ENCODE assay signal across 25 cellular contexts in genomic region chr3:36297195-36297594, GRCh38.
"Had no signal": no experiment of that assay in that cellular context is flagged by ENCODE, and none has a peak within 500 bp of the region (broad histone marks: within the 10 kb centered on the region; RNA-seq: fewer than 3 reads in every experiment).

No MANE protein-coding gene starts in this region.

- H3K36me3 ChIP-seq: esophagus squamous epithelium, gastroesophageal sphincter, neural progenitor cell, right atrium auricular region, thyroid gland had no signal

- H3K9me3 Mint-ChIP-seq: activated T-helper 1 cell treated with anti-CD3 and anti-CD28 coated beads, Interleukin-12 subunit alpha, Interleukin-12 subunit beta, Interleukin-2, Interleukin-4 antibody, amounts not matched to agents 30 ng/mL and 10 ng/mL and 1 ng/mL, durations not matched to agents 14 hours and 24 hours and 36 hours; neural progenitor cell had no signal

- H3K4me2 ChIP-seq: neural progenitor cell had no signal

- H3K4me1 Mint-ChIP-seq: activated naive CD8-positive, alpha-beta T cell treated with anti-CD3 and anti-CD28 coated beads, Interleukin-2, amount 50 U/mL, for 24 hours; naive thymus-derived CD8-positive, alpha-beta T cell; neural progenitor cell had no signal

- H3K27ac Mint-ChIP-seq: activated CD8-positive, alpha-beta T cell treated with anti-CD3 and anti-CD28 coated beads, Interleukin-2, amount 10 ng/mL, durations not matched to agents 7 days and 5 days; activated naive CD8-positive, alpha-beta T cell treated with anti-CD3 and anti-CD28 coated beads, Interleukin-2, amount 50 U/mL, for 24 hours; activated T-helper 1 cell treated with anti-CD3 and anti-CD28 coated beads, Interleukin-12 subunit alpha, Interleukin-12 subunit beta, Interleukin-2, Interleukin-4 antibody, amounts not matched to agents 30 ng/mL and 10 ng/mL and 1 ng/mL, durations not matched to agents 14 hours and 24 hours and 36 hours; mesothelial cell of epicardium; naive thymus-derived CD8-positive, alpha-beta T cell; neural progenitor cell; progenitor cell of endocrine pancreas; T-helper 2 cell treated with Interferon-gamma antibody and Interleukin-4, amounts not matched to agents 5 μg/mL and 100 μg/mL, for 36 hours had no signal

- H3K27me3 ChIP-seq: body of pancreas, esophagus squamous epithelium, gastroesophageal sphincter, neural progenitor cell, right atrium auricular region, thyroid gland had no signal

- H3K4me3 ChIP-seq: body of pancreas, esophagus squamous epithelium, gastroesophageal sphincter, neural progenitor cell, right atrium auricular region, thyroid gland had no signal

- H3K27ac ChIP-seq: body of pancreas, esophagus squamous epithelium, gastroesophageal sphincter, neural progenitor cell, right atrium auricular region, thyroid gland had no signal

- ATAC-seq: activated CD8-positive, alpha-beta T cell treated with anti-CD3 and anti-CD28 coated beads, Interleukin-2, amount 10 ng/mL, durations not matched to agents 7 days and 5 days; activated naive CD8-positive, alpha-beta T cell treated with anti-CD3 and anti-CD28 coated beads, Interleukin-2, amount 50 U/mL, for 24 hours; gastroesophageal sphincter; left ventricle myocardium superior; naive thymus-derived CD8-positive, alpha-beta T cell had no signal

- H3K27me3 Mint-ChIP-seq: activated naive CD8-positive, alpha-beta T cell treated with anti-CD3 and anti-CD28 coated beads, Interleukin-2, amount 50 U/mL, for 24 hours had no signal

- H3K9me3 ChIP-seq: body of pancreas, esophagus squamous epithelium, gastroesophageal sphincter, right atrium auricular region, thyroid gland had no signal

- H3K4me1 ChIP-seq: body of pancreas, neural progenitor cell, right atrium auricular region, thyroid gland had no signal

- H2AFZ ChIP-seq: neural progenitor cell had no signal

- H3K4me3 Mint-ChIP-seq: activated CD8-positive, alpha-beta T cell treated with anti-CD3 and anti-CD28 coated beads, Interleukin-2, amount 10 ng/mL, durations not matched to agents 7 days and 5 days; activated naive CD8-positive, alpha-beta T cell treated with anti-CD3 and anti-CD28 coated beads, Interleukin-2, amount 50 U/mL, for 24 hours; activated T-helper 1 cell treated with anti-CD3 and anti-CD28 coated beads, Interleukin-12 subunit alpha, Interleukin-12 subunit beta, Interleukin-2, Interleukin-4 antibody, amounts not matched to agents 30 ng/mL and 10 ng/mL and 1 ng/mL, durations not matched to agents 14 hours and 24 hours and 36 hours; mesothelial cell of epicardium; naive thymus-derived CD8-positive, alpha-beta T cell; neural progenitor cell; T-helper 2 cell treated with Interferon-gamma antibody and Interleukin-4, amounts not matched to agents 5 μg/mL and 100 μg/mL, for 36 hours had no signal

- H3K36me3 Mint-ChIP-seq: mesothelial cell of epicardium; naive thymus-derived CD8-positive, alpha-beta T cell; neural progenitor cell had no signal

- DNase-seq: activated CD4-positive, alpha-beta T cell treated with anti-CD3 and anti-CD28 coated beads for 1 hour; activated CD4-positive, alpha-beta T cell treated with anti-CD3 and anti-CD28 coated beads, Interleukin-2, amount 50 U/mL, for 1 hour; activated CD8-positive, alpha-beta T cell treated with anti-CD3 and anti-CD28 coated beads, Interleukin-2, amount 10 ng/mL, durations not matched to agents 7 days and 5 days; activated gamma-delta T cell; activated naive CD4-positive, alpha-beta T cell treated with anti-CD3 and anti-CD28 coated beads, Interleukin-2, amount 50 U/mL, for 16 hours; activated naive CD8-positive, alpha-beta T cell treated with anti-CD3 and anti-CD28 coated beads, Interleukin-2, amount 50 U/mL, for 24 hours; anterior cingulate cortex; body of pancreas; central memory CD4-positive, alpha-beta T cell; esophagus squamous epithelium; head of caudate nucleus; hypothalamus; left ventricle myocardium superior; mammary epithelial cell; naive thymus-derived CD8-positive, alpha-beta T cell; stimulated activated CD4-positive, alpha-beta T cell treated with anti-CD3 and anti-CD28 coated beads, Interleukin-4, amount 100 ng/mL, for 24 hours; stimulated activated naive CD4-positive, alpha-beta T cell treated with Interleukin-2 at 50 U/mL for 16 hours; thyroid gland had no signal

- H3K9ac ChIP-seq: neural progenitor cell had no signal
